ENCODE assay signal across 1 cellular context in the genomic region with DNA sequence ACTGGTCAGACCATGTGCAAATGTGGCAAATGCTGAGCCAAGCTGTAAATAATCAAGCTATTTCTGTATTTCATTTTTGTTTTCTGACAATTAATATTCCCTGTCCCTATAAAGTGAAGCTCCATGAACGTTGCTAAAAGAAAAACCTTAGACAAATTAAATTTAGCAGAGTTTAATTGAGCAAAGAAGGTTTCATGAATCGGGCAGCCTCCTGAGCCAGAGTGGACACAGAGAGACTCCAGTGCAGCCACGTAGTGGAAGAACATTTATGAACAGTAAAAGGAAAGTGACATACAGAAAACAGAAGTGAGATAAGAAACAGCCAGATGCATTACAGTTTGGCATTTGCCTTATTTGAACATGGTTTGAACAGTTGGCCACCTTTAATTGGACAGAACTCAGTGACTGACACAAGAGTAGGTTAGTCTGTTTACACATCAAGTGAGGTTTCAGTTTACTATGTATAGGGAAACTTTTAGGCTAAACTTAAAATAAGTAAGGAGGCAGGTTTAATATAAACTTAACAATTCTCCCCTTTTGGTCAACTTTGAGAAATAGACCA.
TF ChIP-seq lines count a peak whose summit lies in the region.

No MANE protein-coding gene starts in this region.

TF ChIP-seq in GM12878, 131 proteins besides CTCF, POLR2A, EP300 and RAD21 (continued from another document):
- TF ChIP-seq BCLAF1 (IDR thresholded peaks at IDR 0.05): no peak
- TF ChIP-seq SPI1 (IDR thresholded peaks at IDR 0.05; ENCODE audit: borderline replicate concordance, insufficient read depth, low read depth, low read length): peak; percentile 67
- no peak for TF ChIP-seq PML (IDR thresholded peaks at IDR 0.05; ENCODE audit: low read length)
- no peak for TF ChIP-seq NR2C1 (IDR thresholded peaks at IDR 0.05)
- no peak for TF ChIP-seq YBX1 (IDR thresholded peaks at IDR 0.05)
- no peak for TF ChIP-seq SMAD5 (IDR thresholded peaks at IDR 0.05; ENCODE audit: low read depth)
- TF ChIP-seq, protein P1, sequence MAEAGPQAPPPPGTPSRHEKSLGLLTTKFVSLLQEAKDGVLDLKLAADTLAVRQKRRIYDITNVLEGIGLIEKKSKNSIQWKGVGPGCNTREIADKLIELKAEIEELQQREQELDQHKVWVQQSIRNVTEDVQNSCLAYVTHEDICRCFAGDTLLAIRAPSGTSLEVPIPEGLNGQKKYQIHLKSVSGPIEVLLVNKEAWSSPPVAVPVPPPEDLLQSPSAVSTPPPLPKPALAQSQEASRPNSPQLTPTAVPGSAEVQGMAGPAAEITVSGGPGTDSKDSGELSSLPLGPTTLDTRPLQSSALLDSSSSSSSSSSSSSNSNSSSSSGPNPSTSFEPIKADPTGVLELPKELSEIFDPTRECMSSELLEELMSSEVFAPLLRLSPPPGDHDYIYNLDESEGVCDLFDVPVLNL (IDR thresholded peaks at IDR 0.05; ENCODE audit: low read depth, low read length): no peak
- no peak for TF ChIP-seq BHLHE40 (IDR thresholded peaks at IDR 0.05; ENCODE audit: borderline replicate concordance in 1 of 2, low read depth in 2 of 2, low read length in 1 of 2)
- TF ChIP-seq SIX5 (IDR thresholded peaks at IDR 0.05; ENCODE audit: low read depth, low read length, severe bottlenecking): no peak
- no peak for TF ChIP-seq KDM1A (IDR thresholded peaks at IDR 0.05; ENCODE audit: borderline replicate concordance)
- TF ChIP-seq, protein P2, sequence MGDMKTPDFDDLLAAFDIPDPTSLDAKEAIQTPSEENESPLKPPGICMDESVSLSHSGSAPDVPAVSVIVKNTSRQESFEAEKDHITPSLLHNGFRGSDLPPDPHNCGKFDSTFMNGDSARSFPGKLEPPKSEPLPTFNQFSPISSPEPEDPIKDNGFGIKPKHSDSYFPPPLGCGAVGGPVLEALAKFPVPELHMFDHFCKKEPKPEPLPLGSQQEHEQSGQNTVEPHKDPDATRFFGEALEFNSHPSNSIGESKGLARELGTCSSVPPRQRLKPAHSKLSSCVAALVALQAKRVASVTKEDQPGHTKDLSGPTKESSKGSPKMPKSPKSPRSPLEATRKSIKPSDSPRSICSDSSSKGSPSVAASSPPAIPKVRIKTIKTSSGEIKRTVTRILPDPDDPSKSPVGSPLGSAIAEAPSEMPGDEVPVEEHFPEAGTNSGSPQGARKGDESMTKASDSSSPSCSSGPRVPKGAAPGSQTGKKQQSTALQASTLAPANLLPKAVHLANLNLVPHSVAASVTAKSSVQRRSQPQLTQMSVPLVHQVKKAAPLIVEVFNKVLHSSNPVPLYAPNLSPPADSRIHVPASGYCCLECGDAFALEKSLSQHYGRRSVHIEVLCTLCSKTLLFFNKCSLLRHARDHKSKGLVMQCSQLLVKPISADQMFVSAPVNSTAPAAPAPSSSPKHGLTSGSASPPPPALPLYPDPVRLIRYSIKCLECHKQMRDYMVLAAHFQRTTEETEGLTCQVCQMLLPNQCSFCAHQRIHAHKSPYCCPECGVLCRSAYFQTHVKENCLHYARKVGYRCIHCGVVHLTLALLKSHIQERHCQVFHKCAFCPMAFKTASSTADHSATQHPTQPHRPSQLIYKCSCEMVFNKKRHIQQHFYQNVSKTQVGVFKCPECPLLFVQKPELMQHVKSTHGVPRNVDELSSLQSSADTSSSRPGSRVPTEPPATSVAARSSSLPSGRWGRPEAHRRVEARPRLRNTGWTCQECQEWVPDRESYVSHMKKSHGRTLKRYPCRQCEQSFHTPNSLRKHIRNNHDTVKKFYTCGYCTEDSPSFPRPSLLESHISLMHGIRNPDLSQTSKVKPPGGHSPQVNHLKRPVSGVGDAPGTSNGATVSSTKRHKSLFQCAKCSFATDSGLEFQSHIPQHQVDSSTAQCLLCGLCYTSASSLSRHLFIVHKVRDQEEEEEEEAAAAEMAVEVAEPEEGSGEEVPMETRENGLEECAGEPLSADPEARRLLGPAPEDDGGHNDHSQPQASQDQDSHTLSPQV (IDR thresholded peaks at IDR 0.05): no peak
- TF ChIP-seq ETV6 (conservative IDR thresholded peaks at IDR 0.05 in 1 of 2, IDR thresholded peaks at IDR 0.05 in 1 of 2; ENCODE audit: borderline replicate concordance in 1 of 2, low read depth in 1 of 2): no peak
- TF ChIP-seq SMAD1 (IDR thresholded peaks at IDR 0.05; ENCODE audit: low read depth, partially characterized antibody): no peak
- no peak for TF ChIP-seq RFX5 (IDR thresholded peaks at IDR 0.05; ENCODE audit: low read depth, low read length)
- no peak for TF ChIP-seq RELA (IDR thresholded peaks at IDR 0.05; ENCODE audit: borderline replicate concordance, partially characterized antibody)
- TF ChIP-seq NR2F1 (conservative IDR thresholded peaks at IDR 0.05): no peak
- TF ChIP-seq NR2C2 (IDR thresholded peaks at IDR 0.05; ENCODE audit: borderline replicate concordance, control insufficient read depth, insufficient read length, low read depth): no peak
- 0 out of 2 replicates have a peak, but pooled peaks have one; percentile 44 for TF ChIP-seq CBX5 (IDR thresholded peaks at IDR 0.05; ENCODE audit: low read depth)
- no peak for TF ChIP-seq ZBED1 (IDR thresholded peaks at IDR 0.05; ENCODE audit: borderline replicate concordance)
- no peak for TF ChIP-seq ZZZ3 (IDR thresholded peaks at IDR 0.05; ENCODE audit: control insufficient read depth, insufficient read length, low read depth)
- TF ChIP-seq, protein P3, sequence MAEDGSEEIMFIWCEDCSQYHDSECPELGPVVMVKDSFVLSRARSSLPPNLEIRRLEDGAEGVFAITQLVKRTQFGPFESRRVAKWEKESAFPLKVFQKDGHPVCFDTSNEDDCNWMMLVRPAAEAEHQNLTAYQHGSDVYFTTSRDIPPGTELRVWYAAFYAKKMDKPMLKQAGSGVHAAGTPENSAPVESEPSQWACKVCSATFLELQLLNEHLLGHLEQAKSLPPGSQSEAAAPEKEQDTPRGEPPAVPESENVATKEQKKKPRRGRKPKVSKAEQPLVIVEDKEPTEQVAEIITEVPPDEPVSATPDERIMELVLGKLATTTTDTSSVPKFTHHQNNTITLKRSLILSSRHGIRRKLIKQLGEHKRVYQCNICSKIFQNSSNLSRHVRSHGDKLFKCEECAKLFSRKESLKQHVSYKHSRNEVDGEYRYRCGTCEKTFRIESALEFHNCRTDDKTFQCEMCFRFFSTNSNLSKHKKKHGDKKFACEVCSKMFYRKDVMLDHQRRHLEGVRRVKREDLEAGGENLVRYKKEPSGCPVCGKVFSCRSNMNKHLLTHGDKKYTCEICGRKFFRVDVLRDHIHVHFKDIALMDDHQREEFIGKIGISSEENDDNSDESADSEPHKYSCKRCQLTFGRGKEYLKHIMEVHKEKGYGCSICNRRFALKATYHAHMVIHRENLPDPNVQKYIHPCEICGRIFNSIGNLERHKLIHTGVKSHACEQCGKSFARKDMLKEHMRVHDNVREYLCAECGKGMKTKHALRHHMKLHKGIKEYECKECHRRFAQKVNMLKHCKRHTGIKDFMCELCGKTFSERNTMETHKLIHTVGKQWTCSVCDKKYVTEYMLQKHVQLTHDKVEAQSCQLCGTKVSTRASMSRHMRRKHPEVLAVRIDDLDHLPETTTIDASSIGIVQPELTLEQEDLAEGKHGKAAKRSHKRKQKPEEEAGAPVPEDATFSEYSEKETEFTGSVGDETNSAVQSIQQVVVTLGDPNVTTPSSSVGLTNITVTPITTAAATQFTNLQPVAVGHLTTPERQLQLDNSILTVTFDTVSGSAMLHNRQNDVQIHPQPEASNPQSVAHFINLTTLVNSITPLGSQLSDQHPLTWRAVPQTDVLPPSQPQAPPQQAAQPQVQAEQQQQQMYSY (CRISPR knock-in tag; IDR thresholded peaks at IDR 0.05): no peak
- no peak for TF ChIP-seq GABPA (IDR thresholded peaks at IDR 0.05; ENCODE audit: low read depth)
- no peak for TF ChIP-seq ZNF622 (IDR thresholded peaks at IDR 0.05)
- TF ChIP-seq SRF (IDR thresholded peaks at IDR 0.05; ENCODE audit: low read depth in 2 of 2, low read length in 2 of 2): peak in 1 of 2 experiments; percentile 56; a peak in 1 of 4 replicates
- no peak for TF ChIP-seq SP1 (IDR thresholded peaks at IDR 0.05; ENCODE audit: low read depth, low read length)
- TF ChIP-seq RBBP5 (conservative IDR thresholded peaks at IDR 0.05): no peak
- TF ChIP-seq CHD1 (IDR thresholded peaks at IDR 0.05; ENCODE audit: low read depth, low read length): no peak
- no peak for TF ChIP-seq FOXK2 (IDR thresholded peaks at IDR 0.05)
- TF ChIP-seq, protein P4, sequence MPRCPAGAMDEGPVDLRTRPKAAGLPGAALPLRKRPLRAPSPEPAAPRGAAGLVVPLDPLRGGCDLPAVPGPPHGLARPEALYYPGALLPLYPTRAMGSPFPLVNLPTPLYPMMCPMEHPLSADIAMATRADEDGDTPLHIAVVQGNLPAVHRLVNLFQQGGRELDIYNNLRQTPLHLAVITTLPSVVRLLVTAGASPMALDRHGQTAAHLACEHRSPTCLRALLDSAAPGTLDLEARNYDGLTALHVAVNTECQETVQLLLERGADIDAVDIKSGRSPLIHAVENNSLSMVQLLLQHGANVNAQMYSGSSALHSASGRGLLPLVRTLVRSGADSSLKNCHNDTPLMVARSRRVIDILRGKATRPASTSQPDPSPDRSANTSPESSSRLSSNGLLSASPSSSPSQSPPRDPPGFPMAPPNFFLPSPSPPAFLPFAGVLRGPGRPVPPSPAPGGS (IDR thresholded peaks at IDR 0.05; ENCODE audit: borderline replicate concordance, insufficient read depth, low read depth, low read length, poor library complexity, severe bottlenecking): no peak
- TF ChIP-seq YY1 (IDR thresholded peaks at IDR 0.05; ENCODE audit: low read depth, low read length): no peak
- TF ChIP-seq NBN (IDR thresholded peaks at IDR 0.05): no peak
- TF ChIP-seq ELK1 (IDR thresholded peaks at IDR 0.05; ENCODE audit: low read depth, low read length): no peak
